In genomic region chr2:88556026-88556425, GRCh38 we compare ENCODE assay signal across 16 cellular contexts.
"Had no signal": no experiment of that assay in that cellular context is flagged by ENCODE, and none has a peak within 500 bp of the region (broad histone marks: within the 10 kb centered on the region; RNA-seq: fewer than 3 reads in every experiment).

No MANE protein-coding gene starts in this region.

- H3K27ac ChIP-seq: lower lobe of right lung, tibial artery had no signal

- ATAC-seq: activated CD8-positive, alpha-beta memory T cell treated with anti-CD3 and anti-CD28 coated beads, Interleukin-2, amount 10 ng/mL, durations not matched to agents 7 days and 5 days; activated T-helper 17 cell treated with anti-CD3 and anti-CD28 coated beads, Interleukin-2, amount 50 U/mL, for 72 hours; effector memory CD8-positive, alpha-beta T cell; left cardiac atrium; lower lobe of right lung; stimulated activated naive CD8-positive, alpha-beta T cell treated with anti-CD3 and anti-CD28 coated beads, Interleukin-15, Interleukin-2, amounts not matched to agents 100 U/mL and 50 U/mL, for 24 hours had no signal

- H3K9me3 ChIP-seq: lower lobe of right lung, tibial artery had no signal

- H3K4me3 Mint-ChIP-seq: activated B cell treated with CpG ODN at 0.5 μM for 24 hours; activated CD4-positive, alpha-beta memory T cell treated with anti-CD3 and anti-CD28 coated beads, Interleukin-2, amount 10 ng/mL, durations not matched to agents 7 days and 5 days; activated CD8-positive, alpha-beta memory T cell treated with anti-CD3 and anti-CD28 coated beads, Interleukin-2, amount 10 ng/mL, durations not matched to agents 7 days and 5 days; activated T-helper 17 cell treated with anti-CD3 and anti-CD28 coated beads, Interleukin-2, amount 50 U/mL, for 72 hours; effector memory CD8-positive, alpha-beta T cell; nephron had no signal

- H3K27me3 Mint-ChIP-seq: activated B cell treated with CpG ODN at 0.5 μM for 24 hours; activated CD4-positive, alpha-beta memory T cell treated with anti-CD3 and anti-CD28 coated beads, Interleukin-2, amount 10 ng/mL, durations not matched to agents 7 days and 5 days; activated T-helper 17 cell treated with anti-CD3 and anti-CD28 coated beads, Interleukin-2, amount 50 U/mL, for 72 hours; effector memory CD8-positive, alpha-beta T cell had no signal

- H3K27ac Mint-ChIP-seq: activated B cell treated with CpG ODN at 0.5 μM for 24 hours; activated CD4-positive, alpha-beta memory T cell treated with anti-CD3 and anti-CD28 coated beads, Interleukin-2, amount 10 ng/mL, durations not matched to agents 7 days and 5 days; activated CD8-positive, alpha-beta memory T cell treated with anti-CD3 and anti-CD28 coated beads, Interleukin-2, amount 10 ng/mL, durations not matched to agents 7 days and 5 days; activated T-helper 17 cell treated with anti-CD3 and anti-CD28 coated beads, Interleukin-2, amount 50 U/mL, for 72 hours; effector memory CD8-positive, alpha-beta T cell; nephron had no signal

- H3K4me1 ChIP-seq: lower lobe of right lung, tibial artery had no signal

- DNase-seq: activated B cell treated with CpG ODN at 0.5 μM for 24 hours; activated CD4-positive, alpha-beta memory T cell treated with anti-CD3 and anti-CD28 coated beads, Interleukin-2, amount 10 ng/mL, durations not matched to agents 7 days and 5 days; activated CD4-positive, alpha-beta T cell treated with anti-CD3 and anti-CD28 coated beads for 48 hours; activated CD8-positive, alpha-beta memory T cell treated with anti-CD3 and anti-CD28 coated beads, Interleukin-2, amount 10 ng/mL, durations not matched to agents 7 days and 5 days; activated naive CD4-positive, alpha-beta T cell; cerebellar nuclear complex; effector memory CD8-positive, alpha-beta T cell; left cardiac atrium; lower lobe of right lung; retina; stimulated activated CD8-positive, alpha-beta memory T cell treated with anti-CD3 and anti-CD28 coated beads, Interleukin-4, amount 100 ng/mL, for 48 hours; stimulated activated naive CD8-positive, alpha-beta T cell treated with anti-CD3 and anti-CD28 coated beads, Interleukin-15, Interleukin-2, amounts not matched to agents 100 U/mL and 50 U/mL, for 24 hours; T-helper 2 cell; tibial artery had no signal

- H3K27me3 ChIP-seq: tibial artery had no signal

- H3K4me3 ChIP-seq: lower lobe of right lung, tibial artery had no signal

- H3K4me1 Mint-ChIP-seq: nephron had no signal

- H3K9me3 Mint-ChIP-seq: activated B cell treated with CpG ODN at 0.5 μM for 24 hours; activated CD4-positive, alpha-beta memory T cell treated with anti-CD3 and anti-CD28 coated beads, Interleukin-2, amount 10 ng/mL, durations not matched to agents 7 days and 5 days; activated T-helper 17 cell treated with anti-CD3 and anti-CD28 coated beads, Interleukin-2, amount 50 U/mL, for 72 hours; effector memory CD8-positive, alpha-beta T cell; nephron had no signal
